8 cellular contexts compared by ENCODE assay signal in the genomic region with DNA sequence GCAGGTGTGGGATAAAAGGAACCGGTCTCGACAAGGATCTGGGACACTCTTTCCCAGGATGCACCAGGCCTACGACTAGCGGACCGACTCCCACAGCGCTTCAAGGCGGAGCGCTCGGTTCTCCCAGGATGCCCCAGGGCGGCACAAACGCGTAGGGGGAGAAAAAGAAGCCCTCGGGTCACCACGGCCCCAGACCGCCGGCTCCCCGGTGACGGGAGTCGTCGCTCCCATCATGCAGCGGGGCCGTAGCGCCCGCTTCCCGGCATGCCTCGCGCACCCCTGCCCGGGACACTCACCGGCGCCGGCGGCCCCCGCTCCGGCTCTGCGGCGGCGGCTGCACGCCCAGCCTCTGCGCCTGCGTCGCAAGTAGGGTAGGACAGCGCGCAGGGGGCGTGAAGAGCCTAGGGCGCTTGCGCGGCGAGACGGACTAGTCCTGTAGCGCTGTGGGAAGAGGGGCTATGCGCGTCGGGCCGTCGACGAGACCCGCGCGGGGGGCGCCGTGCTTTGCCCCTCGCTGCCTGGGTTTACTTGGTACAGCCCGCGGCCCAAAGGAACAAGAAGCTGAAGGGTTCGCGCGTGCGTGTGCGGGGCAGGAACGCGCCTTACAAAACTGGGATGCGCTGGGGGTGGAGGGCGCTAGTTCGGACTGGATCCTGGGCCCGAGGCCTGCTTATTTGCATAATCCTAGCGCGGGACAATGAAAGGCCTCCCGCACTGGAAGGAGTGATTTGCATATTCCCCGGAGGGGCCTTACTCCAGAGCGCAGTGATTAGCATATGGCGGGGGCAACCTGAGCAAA. TPM values are rescaled to one million over a fixed set of nuclear protein-coding genes. Genes with fewer than 3 reads are reported as not detected.
DNase-seq lines count a peak whose midpoint lies in the region; ATAC-seq and TF ChIP-seq lines count a peak whose summit lies in the region.

A gene with protein sequence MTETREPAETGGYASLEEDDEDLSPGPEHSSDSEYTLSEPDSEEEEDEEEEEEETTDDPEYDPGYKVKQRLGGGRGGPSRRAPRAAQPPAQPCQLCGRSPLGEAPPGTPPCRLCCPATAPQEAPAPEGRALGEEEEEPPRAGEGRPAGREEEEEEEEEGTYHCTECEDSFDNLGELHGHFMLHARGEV (minus strand): TSS at position 368 of the 799 bp plus-strand sequence. CDS start 5,325 bp downstream, outside the sequence.

- no peaks in the 10 kb centered on the region for H3K9me3 Mint-ChIP-seq in activated naive CD4-positive, alpha-beta T cell treated with anti-CD3 and anti-CD28 coated beads, Interleukin-2, amount 50 U/mL, for 72 hours

- POLR2A ChIA-PET in HEK293T (lab: Yijun Ruan, JAX) = interaction anchor here (0.6 to 1.0 kb wide), 2 partner anchors 8 to 18 kb away, joined by 4 to 5 read pairs; no protein-coding TSS in a partner anchor

- no peak for TF ChIP-seq EP300 in suprapubic skin (IDR thresholded peaks at IDR 0.05)

- peak within 1 kb of the TSS; percentile 96 to 99 for H3K27ac Mint-ChIP-seq in activated naive CD4-positive, alpha-beta T cell treated with anti-CD3 and anti-CD28 coated beads, Interleukin-2, amount 50 U/mL, for 72 hours

- H3K4me1 ChIP-seq in suprapubic skin = peaks cover 19% of the 10 kb centered on the region

- TF ChIP-seq POLR2A in suprapubic skin (IDR thresholded peaks at IDR 0.05) = peak in 1 of 2 donors; percentile 50

- H3K36me3 ChIP-seq in suprapubic skin = no peaks in the 10 kb centered on the region

- DNase-seq in GM04504 (ENCODE audit: low read depth) (peak; percentile 67), HEK293T (ENCODE audit: extremely low spot score) (peak; percentile 91), MV-4-11 (lab: John Stamatoyannopoulos, UW) (peak; percentile 94), SKM-1 (lab: John Stamatoyannopoulos, UW; ENCODE audit: unreplicated experiment) (peak; percentile 16), glomerular endothelial cell (ENCODE audit: extremely low read depth, low read depth, low spot score) (peak; percentile 4), occipital lobe (lab: John Stamatoyannopoulos, UW) (peak; percentile 93), suprapubic skin (ENCODE audit: low spot score in 2 of 2) (peak; percentile 88 to 90)
- DNase-seq in activated naive CD4-positive, alpha-beta T cell treated with anti-CD3 and anti-CD28 coated beads, Interleukin-2, amount 50 U/mL, for 72 hours (ENCODE audit: low spot score in 2 of 2) = peak; percentile 87 to 93

- H3K36me3 Mint-ChIP-seq in activated naive CD4-positive, alpha-beta T cell treated with anti-CD3 and anti-CD28 coated beads, Interleukin-2, amount 50 U/mL, for 72 hours = no peaks in the 10 kb centered on the region

- H3K27me3 ChIP-seq in suprapubic skin = no peaks in the 10 kb centered on the region

- ATAC-seq in activated naive CD4-positive, alpha-beta T cell treated with anti-CD3 and anti-CD28 coated beads, Interleukin-2, amount 50 U/mL, for 72 hours = peak; percentile 91 to 93

- H3K27ac ChIP-seq in suprapubic skin = peak within 1 kb of the TSS; percentile 88

- 0% methylated on average over 27 of the region's 81 CpGs for WGBS in suprapubic skin

- CTCF ChIA-PET in HEK293T (lab: Yijun Ruan, JAX) = interaction anchor here (0.6 kb wide), 2 partner anchors 23 to 160 kb away, joined by 4 read pairs; no protein-coding TSS in a partner anchor

- H3K4me3 ChIP-seq in suprapubic skin = peak within 1 kb of the TSS; percentile 54

- TF ChIP-seq CTCF in suprapubic skin (IDR thresholded peaks at IDR 0.05) = no peak

- no peaks in the 10 kb centered on the region for H3K9me3 ChIP-seq in suprapubic skin

TF ChIP-seq in HEK293T, 16 proteins besides CTCF, POLR2A, EP300 and RAD21:
- TF ChIP-seq SUZ12 (IDR thresholded peaks at IDR 0.05) = no peak
- no peak for TF ChIP-seq FOXA1 (IDR thresholded peaks at IDR 0.05)
- TF ChIP-seq, protein P1, sequence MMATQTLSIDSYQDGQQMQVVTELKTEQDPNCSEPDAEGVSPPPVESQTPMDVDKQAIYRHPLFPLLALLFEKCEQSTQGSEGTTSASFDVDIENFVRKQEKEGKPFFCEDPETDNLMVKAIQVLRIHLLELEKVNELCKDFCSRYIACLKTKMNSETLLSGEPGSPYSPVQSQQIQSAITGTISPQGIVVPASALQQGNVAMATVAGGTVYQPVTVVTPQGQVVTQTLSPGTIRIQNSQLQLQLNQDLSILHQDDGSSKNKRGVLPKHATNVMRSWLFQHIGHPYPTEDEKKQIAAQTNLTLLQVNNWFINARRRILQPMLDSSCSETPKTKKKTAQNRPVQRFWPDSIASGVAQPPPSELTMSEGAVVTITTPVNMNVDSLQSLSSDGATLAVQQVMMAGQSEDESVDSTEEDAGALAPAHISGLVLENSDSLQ (IDR thresholded peaks at IDR 0.05) = no peak
- no peak for TF ChIP-seq ZNF384 (IDR thresholded peaks at IDR 0.05)
- no peak for TF ChIP-seq NFRKB (IDR thresholded peaks at IDR 0.05)
- peak; percentile 93 for TF ChIP-seq L3MBTL2 (conservative IDR thresholded peaks at IDR 0.05)
- no peak for TF ChIP-seq FOXK2 (IDR thresholded peaks at IDR 0.05)

RNA-seq across cellular contexts. Expression of the gene that starts here (rescaled TPM):
- total RNA-seq in activated naive CD4-positive, alpha-beta T cell treated with anti-CD3 and anti-CD28 coated beads, Interleukin-2, amount 50 U/mL, for 72 hours = 10 to 100 TPM; 14.2 to 21.1 TPM
- total RNA-seq in glomerular endothelial cell (62.6 and 72.5 TPM in 2 replicates), occipital lobe (111 TPM), suprapubic skin (10 to 100 TPM; 10.6 to 19.3 (median 17.5) TPM)

Comparison
In these comparisons a context has a peak if more than half of its experiments do, and no peak if none do; other contexts are left out.
1. Peak in every context shown above with its lines: DNase-seq, ATAC-seq, H3K4me3 ChIP-seq and H3K27ac ChIP-seq.
2. DNase-seq: peak in every context shown above with its lines; median percentile 94 in MV-4-11; 93 in occipital lobe; 91 in HEK293T; 90 in activated naive CD4-positive, alpha-beta T cell treated with anti-CD3 and anti-CD28 coated beads, Interleukin-2, amount 50 U/mL, for 72 hours; 89 in suprapubic skin; 67 in GM04504; 16 in SKM-1; 4 in glomerular endothelial cell.